8 cellular contexts compared by ENCODE assay signal in the genomic region with DNA sequence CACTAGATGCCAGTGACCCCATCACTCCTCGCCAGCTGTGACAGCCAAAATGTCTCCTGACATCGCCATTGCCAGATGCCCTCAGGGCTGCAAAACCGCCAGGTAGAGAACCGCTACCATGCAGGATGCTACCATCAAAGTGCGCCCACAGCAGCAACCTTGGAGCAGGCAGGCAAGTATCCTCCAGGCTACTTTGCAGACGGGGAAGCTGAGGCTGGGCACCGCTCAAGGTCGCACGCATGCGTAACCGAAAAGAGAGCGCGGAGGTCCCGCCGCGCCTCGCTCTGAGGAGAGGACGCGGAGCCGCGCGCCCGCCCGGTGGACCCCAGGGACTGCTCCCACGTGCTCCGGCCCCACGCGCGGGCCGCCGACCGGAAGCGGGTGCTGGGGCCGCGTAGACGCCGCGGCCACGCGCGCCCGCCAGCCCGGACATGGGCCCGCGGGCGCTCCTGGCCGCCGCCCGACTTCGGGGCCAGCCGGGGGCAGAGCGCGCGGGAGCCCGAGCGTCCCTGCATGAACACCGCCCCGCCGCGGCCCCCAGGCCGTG. TPM values are rescaled to one million over a fixed set of nuclear protein-coding genes. Genes with fewer than 3 reads are reported as not detected.
DNase-seq lines count a peak whose midpoint lies in the region; ATAC-seq, FAIRE-seq and TF ChIP-seq lines count a peak whose summit lies in the region.

TSS of gene STS (plus strand) at position 282 of the 547 bp plus-strand sequence. CDS start 105,488 bp downstream, outside the sequence.

- POLR2A ChIA-PET in naive thymus-derived CD4-positive, alpha-beta T cell (lab: Charles Lee) = interaction anchor here (0.7 kb wide), 1 partner anchor 72 kb away, joined by 4 read pairs; no protein-coding TSS in a partner anchor

- H3K4me3 ChIP-seq in HAP-1 (peak within 1 kb of the TSS; percentile 50), NB4 (ENCODE audit: low read depth, low read length) (peak within 1 kb of the TSS; percentile 87), esophagus muscularis mucosa (peak within 1 kb of the TSS; percentile 67 to 83 (median 78)), subcutaneous abdominal adipose tissue (ENCODE audit: low read depth in 1 of 5, low read length in 5 of 5) (peak within 1 kb of the TSS; percentile 91 to 97 (median 94))
- peak within 1 kb of the TSS; percentile 99 for H3K4me3 ChIP-seq in naive thymus-derived CD4-positive, alpha-beta T cell (ENCODE audit: low read length)

- TF ChIP-seq POLR2A in GM12892 (IDR thresholded peaks at IDR 0.05; ENCODE audit: low read depth, low read length) (no peak), NB4 (IDR thresholded peaks at IDR 0.05; ENCODE audit: extremely low read depth, insufficient read length) (no peak), esophagus muscularis mucosa (IDR thresholded peaks at IDR 0.05; ENCODE audit: low read depth) (no peak)

- H3K4me3 Mint-ChIP-seq in naive thymus-derived CD4-positive, alpha-beta T cell = peak within 1 kb of the TSS; percentile 79 to 95 (median 90)

- peak within 1 kb of the TSS; percentile 75 to 96 (median 90) for H3K27ac Mint-ChIP-seq in naive thymus-derived CD4-positive, alpha-beta T cell

- no peak for TF ChIP-seq EP300 in esophagus muscularis mucosa (IDR thresholded peaks at IDR 0.05)

- CTCF ChIA-PET in naive thymus-derived CD4-positive, alpha-beta T cell (lab: Charles Lee) = no interaction called here

- no peaks in the 10 kb centered on the region for H3K9me3 ChIP-seq in HAP-1
- no peaks in the 10 kb centered on the region for H3K9me3 ChIP-seq in esophagus muscularis mucosa
- no peaks in the 10 kb centered on the region for H3K9me3 ChIP-seq in naive thymus-derived CD4-positive, alpha-beta T cell (ENCODE audit: control insufficient read depth in 2 of 3, low read length in 3 of 3)
- H3K9me3 ChIP-seq in subcutaneous abdominal adipose tissue (ENCODE audit: control insufficient read depth in 5 of 5, low read length in 5 of 5) = no peaks in the 10 kb centered on the region

- H3K9ac ChIP-seq in subcutaneous abdominal adipose tissue (ENCODE audit: low read length in 5 of 5) = peak within 1 kb of the TSS; percentile 17 to 84 (median 74)

- TF ChIP-seq CTCF in NB4 (IDR thresholded peaks at IDR 0.05; ENCODE audit: low read depth, low read length) (no peak), esophagus muscularis mucosa (IDR thresholded peaks at IDR 0.05) (no peak), D721Med (IDR thresholded peaks at IDR 0.05; ENCODE audit: insufficient read depth, missing control alignments) (no peak)

- DNase-seq in GM12892 (ENCODE audit: insufficient read length) (peak; percentile 38), HAP-1 (ENCODE audit: low spot score in 2 of 2) (peak; percentile 13 to 61), NB4 (ENCODE audit: low read depth) (peak; percentile 58), activated T-cell treated with anti-CD3 and anti-CD28 coated beads for 1 hour (ENCODE audit: low read depth) (peak; percentile 4), esophagus muscularis mucosa (ENCODE audit: extremely low spot score) (no peak), D721Med (ENCODE audit: insufficient read length, low spot score) (no peak)
- peak in 4 of 9 donors; percentile 5 to 52 (median 34) for DNase-seq in naive thymus-derived CD4-positive, alpha-beta T cell

- H3K4me1 ChIP-seq in HAP-1 (peaks cover 14% of the 10 kb centered on the region), esophagus muscularis mucosa (peaks cover 0 to 19% (median 8%) of the 10 kb centered on the region in 4 donors), subcutaneous abdominal adipose tissue (ENCODE audit: control insufficient read depth in 5 of 5, insufficient read depth in 5 of 5, low read length in 5 of 5) (peaks cover 0 to 21% (median 13%) of the 10 kb centered on the region in 5 donors)
- H3K4me1 ChIP-seq in naive thymus-derived CD4-positive, alpha-beta T cell (ENCODE audit: control insufficient read depth in 2 of 2, insufficient read depth in 2 of 2, low read length in 2 of 2) = no peaks in the 10 kb centered on the region

- ATAC-seq in naive thymus-derived CD4-positive, alpha-beta T cell = peak; percentile 39

- peaks cover 9 to 53% (median 26%) of the 10 kb centered on the region in 7 donors for H3K4me1 Mint-ChIP-seq in naive thymus-derived CD4-positive, alpha-beta T cell

- in situ Hi-C loops in HAP-1 (cut with MboI; ENCODE audit: low sequenced_read_pairs) = no loop called here

- under 1% methylated on average over 39 of the region's 61 CpGs for WGBS in esophagus muscularis mucosa

- intact Hi-C loops in esophagus muscularis mucosa (cut with DNase I) = no loop called here
- intact Hi-C loops in naive thymus-derived CD4-positive, alpha-beta T cell (cut with micrococcal nuclease) = loop anchor here (1.0 to 5.0 kb wide), 3 partner anchors 15 to 80 kb away; no protein-coding TSS in a partner anchor

- H3K9me3 Mint-ChIP-seq in naive thymus-derived CD4-positive, alpha-beta T cell = peaks cover 0 to 5% (median 0%) of the 10 kb centered on the region in 11 donors

- no peaks in the 10 kb centered on the region for H3K27me3 Mint-ChIP-seq in naive thymus-derived CD4-positive, alpha-beta T cell

- H3K27ac ChIP-seq in esophagus muscularis mucosa (replicated peaks in 1 of 4) (peak within 1 kb of the TSS; percentile 83 to 91 (median 88)), subcutaneous abdominal adipose tissue (ENCODE audit: low read depth, low read length) (peak within 1 kb of the TSS; percentile 77)
- H3K27ac ChIP-seq in naive thymus-derived CD4-positive, alpha-beta T cell (ENCODE audit: low read depth, low read length) = peak within 1 kb of the TSS; percentile 69

- H3K36me3 ChIP-seq in HAP-1 (replicated peaks) (no peaks in the 10 kb centered on the region), esophagus muscularis mucosa (no peaks in the 10 kb centered on the region), subcutaneous abdominal adipose tissue (ENCODE audit: control insufficient read depth in 5 of 5, insufficient read depth in 5 of 5, low read length in 5 of 5) (no peaks in the 10 kb centered on the region)
- H3K36me3 ChIP-seq in naive thymus-derived CD4-positive, alpha-beta T cell (ENCODE audit: control insufficient read depth in 2 of 3, insufficient read depth in 3 of 3, low read length in 3 of 3) = peaks cover 0 to 3% (median 0%) of the 10 kb centered on the region in 3 experiments

- FAIRE-seq in GM12892 (lab: Jason Lieb, UNC) (no peak), D721Med (lab: Jason Lieb, UNC) (no peak)

- H3K27me3 ChIP-seq in HAP-1 (ENCODE audit: low read depth) (no peaks in the 10 kb centered on the region; the same call in 1 of the 2 replicates), esophagus muscularis mucosa (no peaks in the 10 kb centered on the region), subcutaneous abdominal adipose tissue (ENCODE audit: control insufficient read depth in 5 of 5, insufficient read depth in 4 of 5, low read length in 5 of 5) (no peaks in the 10 kb centered on the region)
- H3K27me3 ChIP-seq in naive thymus-derived CD4-positive, alpha-beta T cell (ENCODE audit: control insufficient read depth in 2 of 2, insufficient read depth in 2 of 2, low read length in 2 of 2) = no peaks in the 10 kb centered on the region

- no peaks in the 10 kb centered on the region for H3K36me3 Mint-ChIP-seq in naive thymus-derived CD4-positive, alpha-beta T cell

RNA-seq across cellular contexts. Expression of gene STS, which starts in this region (rescaled TPM):
- 14.9 TPM for polyA plus RNA-seq in GM12892 (2012; ENCODE audit: missing spikeins)
- total RNA-seq in esophagus muscularis mucosa = 1 to 10 TPM; 4.6 to 7.9 (median 5.5) TPM
- total RNA-seq in naive thymus-derived CD4-positive, alpha-beta T cell = 1 to 10 TPM in 2 of 5 experiments, under 1 TPM in 3; 0.51 to 2.3 (median 0.93) TPM
- under 1 TPM; 0.21 to 0.53 TPM for polyA plus RNA-seq in naive thymus-derived CD4-positive, alpha-beta T cell

Comparison
In these comparisons a context has a peak if more than half of its experiments do, and no peak if none do; other contexts are left out.
1. DNase-seq: peak in GM12892 (single experiment), HAP-1 (2 of 2), NB4 (single experiment) and activated T-cell treated with anti-CD3 and anti-CD28 coated beads for 1 hour (single experiment); none in esophagus muscularis mucosa (single experiment) and D721Med (single experiment).
2. Peak in every context shown above with its lines, with median percentiles within 50 percentile points of each other: H3K4me3 ChIP-seq and H3K27ac ChIP-seq.